Comparison of ENCODE assay signal across 1 cellular context in the genomic region with DNA sequence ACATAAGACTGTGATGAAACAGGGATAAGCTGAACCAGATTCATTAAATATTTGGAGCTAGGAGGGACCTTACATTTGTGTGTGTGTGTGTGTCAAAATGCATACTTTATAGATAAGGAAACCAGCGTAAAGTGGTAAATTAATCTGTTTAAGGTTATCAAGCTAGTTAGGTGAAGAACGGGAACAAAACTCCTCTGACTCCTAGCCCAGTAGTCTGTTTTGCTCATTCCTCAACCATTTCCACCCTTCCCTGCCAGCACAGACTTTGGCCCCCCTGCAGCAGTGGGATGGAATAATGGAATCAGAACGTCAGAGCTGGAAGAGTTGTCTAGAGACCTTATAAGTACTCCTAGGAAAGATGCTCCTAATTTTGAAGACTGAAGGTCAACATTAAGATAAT.
TF ChIP-seq lines count a peak whose summit lies in the region.

No MANE protein-coding gene starts in this region.

TF ChIP-seq in K562, 482 proteins besides CTCF, POLR2A, EP300 and RAD21:
- TF ChIP-seq ZNF12 (CRISPR knock-in tag; IDR thresholded peaks at IDR 0.05) (no peak), PTRF (tag; IDR thresholded peaks at IDR 0.05) (no peak), ZNF347 (CRISPR knock-in tag; IDR thresholded peaks at IDR 0.05; ENCODE audit: low read depth) (no peak), FOXJ3 (CRISPR knock-in tag; IDR thresholded peaks at IDR 0.05) (no peak), STAG1 (CRISPR knock-in tag; IDR thresholded peaks at IDR 0.05; ENCODE audit: borderline replicate concordance) (no peak), PTTG1 (tag; IDR thresholded peaks at IDR 0.05; ENCODE audit: low read depth) (no peak), DPF2 (IDR thresholded peaks at IDR 0.05) (no peak), ZNF644 (tag; IDR thresholded peaks at IDR 0.05; ENCODE audit: low read depth) (no peak), ZKSCAN8 (CRISPR knock-in tag; IDR thresholded peaks at IDR 0.05) (no peak), ZNF57 (CRISPR knock-in tag; IDR thresholded peaks at IDR 0.05) (no peak)
- TF ChIP-seq, protein P1, sequence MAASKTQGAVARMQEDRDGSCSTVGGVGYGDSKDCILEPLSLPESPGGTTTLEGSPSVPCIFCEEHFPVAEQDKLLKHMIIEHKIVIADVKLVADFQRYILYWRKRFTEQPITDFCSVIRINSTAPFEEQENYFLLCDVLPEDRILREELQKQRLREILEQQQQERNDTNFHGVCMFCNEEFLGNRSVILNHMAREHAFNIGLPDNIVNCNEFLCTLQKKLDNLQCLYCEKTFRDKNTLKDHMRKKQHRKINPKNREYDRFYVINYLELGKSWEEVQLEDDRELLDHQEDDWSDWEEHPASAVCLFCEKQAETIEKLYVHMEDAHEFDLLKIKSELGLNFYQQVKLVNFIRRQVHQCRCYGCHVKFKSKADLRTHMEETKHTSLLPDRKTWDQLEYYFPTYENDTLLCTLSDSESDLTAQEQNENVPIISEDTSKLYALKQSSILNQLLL (CRISPR knock-in tag; IDR thresholded peaks at IDR 0.05; ENCODE audit: borderline replicate concordance), result no peak
- TF ChIP-seq, protein P2, sequence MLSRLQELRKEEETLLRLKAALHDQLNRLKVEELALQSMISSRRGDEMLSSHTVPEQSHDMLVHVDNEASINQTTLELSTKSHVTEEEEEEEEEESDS (CRISPR knock-in tag; IDR thresholded peaks at IDR 0.05), result no peak
